Comparison of ENCODE assay signal across 1 cellular context in the genomic region with DNA sequence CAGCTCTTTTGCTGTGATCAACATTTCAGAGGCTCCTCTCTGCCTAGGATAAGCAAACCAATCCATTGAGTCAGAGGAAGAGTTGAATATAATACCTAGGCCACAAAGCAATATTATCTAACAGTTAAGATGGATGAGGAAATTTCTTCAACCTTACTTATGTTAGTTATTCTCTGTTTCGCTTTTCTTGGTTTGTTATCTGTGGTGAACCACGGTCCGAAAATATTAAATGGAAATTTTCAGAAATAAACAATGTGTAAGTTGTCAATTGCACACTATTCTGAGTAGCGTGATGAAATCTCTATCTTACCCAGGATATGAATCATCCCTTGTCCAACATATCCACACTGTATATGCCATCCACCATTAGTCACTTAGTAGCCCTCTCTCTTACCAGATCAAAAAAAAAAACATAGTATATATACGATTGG.
A peak's percentile ranks its signal among the peaks of the same experiment; 100 is the strongest.
TF ChIP-seq lines count a peak whose summit lies in the region.

No MANE protein-coding gene starts in this region.

TF ChIP-seq in IMR-90, 13 proteins besides CTCF, POLR2A, EP300 and RAD21 (continued from another document):
- peak; percentile 64 for TF ChIP-seq FOS (IDR thresholded peaks at IDR 0.05; ENCODE audit: low read depth, low read length)
- no peak for TF ChIP-seq MXI1 (IDR thresholded peaks at IDR 0.05; ENCODE audit: borderline replicate concordance, low read depth, low read length)
- TF ChIP-seq SMC3 (IDR thresholded peaks at IDR 0.05; ENCODE audit: low read depth, low read length) = no peak
- no peak for TF ChIP-seq NFE2L2 (IDR thresholded peaks at IDR 0.05; ENCODE audit: low read depth, low read length)
- TF ChIP-seq RFX5 (IDR thresholded peaks at IDR 0.05; ENCODE audit: low read depth, low read length) = no peak
- TF ChIP-seq MAZ (IDR thresholded peaks at IDR 0.05; ENCODE audit: borderline replicate concordance, low read depth, low read length) = no peak
- no peak for TF ChIP-seq MAFK (IDR thresholded peaks at IDR 0.05; ENCODE audit: low read depth, low read length)
